Comparison of ENCODE assay signal across 17 cellular contexts in the genomic region with DNA sequence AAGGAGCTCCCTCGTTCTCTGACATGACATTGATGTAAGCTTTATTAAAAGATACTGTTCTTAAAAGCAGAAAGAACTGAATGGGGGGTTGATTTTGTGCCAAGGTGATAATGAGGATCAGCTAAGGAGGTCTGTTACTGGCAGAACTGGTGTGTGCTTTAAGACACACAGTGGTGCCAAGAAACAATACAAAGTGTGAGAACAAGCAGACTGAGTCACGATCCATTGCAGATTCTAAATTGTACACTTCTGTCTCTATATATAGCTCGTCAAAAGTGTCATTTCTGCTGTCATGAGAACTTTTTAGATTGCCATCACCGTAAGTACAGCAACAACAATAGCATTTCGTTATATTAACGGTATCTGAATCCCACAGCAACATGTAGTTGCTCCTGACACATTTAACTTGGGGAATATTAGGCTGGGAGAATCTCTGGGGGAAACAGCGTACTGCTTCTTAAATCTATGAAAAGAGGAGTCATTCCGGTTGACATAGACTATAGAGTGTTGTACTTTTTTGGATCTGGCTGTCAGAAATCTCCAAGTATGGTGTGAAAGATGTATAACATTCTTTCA.
"Had no signal": no experiment of that assay in that cellular context is flagged by ENCODE, and none has a peak within 500 bp of the region (broad histone marks: within the 10 kb centered on the region; RNA-seq: fewer than 3 reads in every experiment).

No MANE protein-coding gene starts in this region.

- DNase-seq: dermis blood vessel endothelial cell; effector memory CD4-positive, alpha-beta T cell; esophagus squamous epithelium; kidney; natural killer cell; right cardiac atrium; sigmoid colon; stimulated activated CD4-positive, alpha-beta T cell treated with anti-CD3 and anti-CD28 coated beads, Interleukin-2, amount 100 ng/mL, for 24 hours; stimulated activated CD4-positive, alpha-beta T cell treated with anti-CD3 and anti-CD28 coated beads, Interleukin-4, amount 100 ng/mL, for 24 hours; stimulated activated naive CD4-positive, alpha-beta T cell treated with Interleukin-2 at 50 U/mL for 16 hours; stomach; testis; upper lobe of left lung had no signal

- H3K27me3 ChIP-seq: esophagus squamous epithelium, sigmoid colon, stomach, testis, tibial nerve, upper lobe of left lung had no signal

- H3K4me3 ChIP-seq: coronary artery, esophagus squamous epithelium, lung, prostate gland, sigmoid colon, stomach, testis, tibial nerve, upper lobe of left lung had no signal

- H3K4me1 ChIP-seq: esophagus squamous epithelium, prostate gland, stomach, testis, tibial nerve, upper lobe of left lung had no signal

- H3K9me3 ChIP-seq: esophagus squamous epithelium, prostate gland, stomach, testis, tibial nerve, upper lobe of left lung had no signal

- H3K27ac ChIP-seq: coronary artery, esophagus squamous epithelium, prostate gland, sigmoid colon, stomach, testis, upper lobe of left lung had no signal

- H3K36me3 ChIP-seq: esophagus squamous epithelium, prostate gland, sigmoid colon, stomach, tibial nerve, upper lobe of left lung had no signal
